ENCODE assay signal across 9 cellular contexts in genomic region chr3:142844339-142844977, GRCh38. TPM values are rescaled to one million over a fixed set of nuclear protein-coding genes. Genes with fewer than 3 reads are reported as not detected.
DNase-seq lines count a peak whose midpoint lies in the region; ATAC-seq and TF ChIP-seq lines count a peak whose summit lies in the region.
"Had no signal": no experiment of that assay in that cellular context is flagged by ENCODE, and none has a peak within 500 bp of the region (broad histone marks: within the 10 kb centered on the region; RNA-seq: fewer than 3 reads in every experiment).

No MANE protein-coding gene starts in this region.

- H3K4me3 Mint-ChIP-seq in naive thymus-derived CD4-positive, alpha-beta T cell: no peak overlapping the region
- H3K4me3 Mint-ChIP-seq: brain had no signal

- no peaks in the 10 kb centered on the region for H3K9me3 ChIP-seq in naive thymus-derived CD4-positive, alpha-beta T cell (ENCODE audit: control insufficient read depth in 2 of 3, low read length in 3 of 3)

- no peaks in the 10 kb centered on the region for H3K4me1 Mint-ChIP-seq in naive thymus-derived CD4-positive, alpha-beta T cell

- POLR2A ChIA-PET in naive thymus-derived CD4-positive, alpha-beta T cell (lab: Charles Lee): interaction anchor here (1.0 kb wide), 1 partner anchor 9 kb away, joined by 3 read pairs; no protein-coding TSS in a partner anchor

- H3K36me3 ChIP-seq in naive thymus-derived CD4-positive, alpha-beta T cell (ENCODE audit: control insufficient read depth in 2 of 3, insufficient read depth in 3 of 3, low read length in 3 of 3): no peaks in the 10 kb centered on the region

- peak; percentile 55 for ATAC-seq in HG02678 (IDR thresholded peaks at IDR 0.05; ENCODE audit: unreplicated experiment)
- ATAC-seq in naive thymus-derived CD4-positive, alpha-beta T cell: no peak

- H3K27ac ChIP-seq in naive thymus-derived CD4-positive, alpha-beta T cell (ENCODE audit: low read depth, low read length): no peak overlapping the region

- CTCF ChIA-PET in naive thymus-derived CD4-positive, alpha-beta T cell (lab: Charles Lee): no interaction called here

- H3K9me3 Mint-ChIP-seq in naive thymus-derived CD4-positive, alpha-beta T cell: peaks cover 0 to 4% (median 0%) of the 10 kb centered on the region in 11 donors
- H3K9me3 Mint-ChIP-seq: brain had no signal

- TF ChIP-seq CTCF in fibroblast of mammary gland (conservative IDR thresholded peaks at IDR 0.05; ENCODE audit: control insufficient read depth, insufficient read depth, low read depth, low read length): peak; percentile 68

- peak; percentile 49 for DNase-seq in NCI-H82 (lab: John Stamatoyannopoulos, UW)
- no peak for DNase-seq in NCI-H82 treated with DMSO at 0.1 percent for 48 hours (lab: John Stamatoyannopoulos, UW; ENCODE audit: unreplicated experiment)
- peak; percentile 91 for DNase-seq in RKO (ENCODE audit: low spot score)
- DNase-seq in fibroblast of mammary gland (ENCODE audit: low read depth): peak; percentile 71
- no peak for DNase-seq in naive thymus-derived CD4-positive, alpha-beta T cell
- no peak for DNase-seq in T1000 (lab: John Stamatoyannopoulos, UW)
- DNase-seq in NCI-H2029 treated with DMSO at 0.1 percent for 48 hours (lab: John Stamatoyannopoulos, UW): no peak

- peaks cover 0 to 9% (median 0%) of the 10 kb centered on the region in 5 donors for H3K27me3 Mint-ChIP-seq in naive thymus-derived CD4-positive, alpha-beta T cell
- H3K27me3 Mint-ChIP-seq: brain had no signal

- H3K4me1 ChIP-seq in naive thymus-derived CD4-positive, alpha-beta T cell (ENCODE audit: control insufficient read depth in 2 of 2, insufficient read depth in 2 of 2, low read length in 2 of 2): no peaks in the 10 kb centered on the region

- H3K27me3 ChIP-seq in naive thymus-derived CD4-positive, alpha-beta T cell (ENCODE audit: control insufficient read depth in 2 of 2, insufficient read depth in 2 of 2, low read length in 2 of 2): no peaks in the 10 kb centered on the region

- no peak overlapping the region for H3K27ac Mint-ChIP-seq in naive thymus-derived CD4-positive, alpha-beta T cell
- H3K27ac Mint-ChIP-seq: brain had no signal

- intact Hi-C loops in naive thymus-derived CD4-positive, alpha-beta T cell (cut with micrococcal nuclease): no loop called here

- no peak overlapping the region for H3K4me3 ChIP-seq in fibroblast of mammary gland (ENCODE audit: control insufficient read depth, low read depth, low read length)
- no peak overlapping the region for H3K4me3 ChIP-seq in naive thymus-derived CD4-positive, alpha-beta T cell (ENCODE audit: low read length)

- H3K36me3 Mint-ChIP-seq in naive thymus-derived CD4-positive, alpha-beta T cell: no peaks in the 10 kb centered on the region
- H3K36me3 Mint-ChIP-seq: brain had no signal

RNA-seq across cellular contexts. Expression of gene PCOLCE2, which starts 44.4 kb away (rescaled TPM):
- total RNA-seq in naive thymus-derived CD4-positive, alpha-beta T cell: not detected
- not detected for polyA plus RNA-seq in naive thymus-derived CD4-positive, alpha-beta T cell

Comparison
In these comparisons a context has a peak if more than half of its experiments do, and no peak if none do; other contexts are left out.
1. DNase-seq: peak in NCI-H82 (single experiment), RKO (single experiment) and fibroblast of mammary gland (single experiment); none in NCI-H82 treated with DMSO at 0.1 percent for 48 hours (single experiment), naive thymus-derived CD4-positive, alpha-beta T cell (0 of 9), T1000 (single experiment) and NCI-H2029 treated with DMSO at 0.1 percent for 48 hours (single experiment).